In genomic region chr9:83701286-83701685, GRCh38 we compare ENCODE assay signal across 1 cellular context.
TF ChIP-seq lines count a peak whose summit lies in the region.

No MANE protein-coding gene starts in this region.

TF ChIP-seq in IMR-90, 13 proteins besides CTCF, POLR2A, EP300 and RAD21:
- no peak for TF ChIP-seq FOS (IDR thresholded peaks at IDR 0.05; ENCODE audit: low read depth, low read length)
- TF ChIP-seq RCOR1 (IDR thresholded peaks at IDR 0.05; ENCODE audit: insufficient replicate concordance, low read length), result no peak
- no peak for TF ChIP-seq ELK1 (IDR thresholded peaks at IDR 0.05; ENCODE audit: borderline replicate concordance, low read depth, low read length)
- TF ChIP-seq CEBPB (IDR thresholded peaks at IDR 0.05; ENCODE audit: low read depth, low read length), result no peak
- TF ChIP-seq MAFK (IDR thresholded peaks at IDR 0.05; ENCODE audit: low read depth, low read length), result no peak
- no peak for TF ChIP-seq MAZ (IDR thresholded peaks at IDR 0.05; ENCODE audit: borderline replicate concordance, low read depth, low read length)
- TF ChIP-seq CHD1 (IDR thresholded peaks at IDR 0.05; ENCODE audit: low read depth, low read length), result no peak
- no peak for TF ChIP-seq USF2 (IDR thresholded peaks at IDR 0.05; ENCODE audit: low read depth, low read length)
- no peak for TF ChIP-seq SMC3 (IDR thresholded peaks at IDR 0.05; ENCODE audit: low read depth, low read length)
- TF ChIP-seq BHLHE40 (IDR thresholded peaks at IDR 0.05; ENCODE audit: low read depth, low read length), result no peak
- TF ChIP-seq RFX5 (IDR thresholded peaks at IDR 0.05; ENCODE audit: low read depth, low read length), result no peak
- no peak for TF ChIP-seq MXI1 (IDR thresholded peaks at IDR 0.05; ENCODE audit: borderline replicate concordance, low read depth, low read length)
- TF ChIP-seq NFE2L2 (IDR thresholded peaks at IDR 0.05; ENCODE audit: low read depth, low read length), result no peak
